In the genomic region with DNA sequence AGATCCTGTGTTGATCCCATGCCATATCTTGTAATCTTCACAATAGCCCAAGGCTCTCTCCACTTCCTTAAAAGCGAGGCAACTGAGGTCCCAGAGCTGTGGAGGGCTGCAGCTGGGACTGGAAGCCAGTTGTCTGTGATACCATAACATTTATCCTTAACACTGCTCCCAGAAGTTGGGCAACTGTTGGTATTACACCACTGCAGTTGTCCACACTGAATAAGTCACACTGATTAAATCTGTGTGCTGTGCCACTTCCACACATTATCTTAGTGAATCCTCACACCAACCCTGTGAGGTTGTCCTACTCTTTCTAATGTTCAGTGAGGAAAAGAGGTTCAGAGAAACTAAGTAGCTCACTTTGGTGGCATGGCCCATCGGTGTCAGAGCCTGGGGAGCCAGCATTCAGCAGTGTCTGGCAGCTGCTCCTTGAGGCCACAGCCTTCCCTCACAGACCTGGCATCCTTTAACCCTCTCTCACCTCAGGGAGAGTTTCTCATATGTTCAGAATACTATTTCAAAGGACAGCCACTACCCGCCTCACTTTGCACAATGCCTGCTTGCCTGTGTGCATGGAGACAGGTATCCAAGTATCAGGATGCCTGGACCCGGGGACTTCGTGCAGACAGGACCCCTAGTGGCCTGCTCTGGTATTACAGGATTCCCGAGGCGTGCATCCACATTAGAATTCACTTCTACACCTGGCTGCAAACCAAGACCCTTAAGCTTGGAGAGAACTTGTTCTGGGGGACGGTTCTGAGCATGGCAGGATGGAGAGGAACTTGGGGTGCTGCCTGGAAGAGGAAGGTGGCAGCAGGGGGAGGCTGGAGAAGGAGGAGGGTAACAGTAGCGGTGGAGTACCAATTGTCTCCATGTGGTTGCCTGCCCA, we compare ENCODE assay signal across 8 cellular contexts.
DNase-seq lines count a peak whose midpoint lies in the region; ATAC-seq lines count a peak whose summit lies in the region.

No MANE protein-coding gene starts in this region.

- no peaks in the 10 kb centered on the region for H3K36me3 Mint-ChIP-seq in memory B cell

- peaks cover 2% of the 10 kb centered on the region for H3K4me1 Mint-ChIP-seq in memory B cell

- no peak overlapping the region for H3K4me3 Mint-ChIP-seq in memory B cell

- no peaks in the 10 kb centered on the region for H3K9me3 Mint-ChIP-seq in memory B cell

- DNase-seq in activated gamma-delta T cell treated with Interleukin-2 at 50 U/mL for 16 hours (peak; percentile 40), activated gamma-delta T cell (lab: John Stamatoyannopoulos, UW) (no peak), NCI-H146 (lab: John Stamatoyannopoulos, UW) (peak; percentile 47), ecto neural progenitor cell (ENCODE audit: low spot score) (peak; percentile 79), memory B cell (ENCODE audit: low spot score in 2 of 2) (peak; percentile 33 to 52)
- peak; percentile 18 to 37 for DNase-seq in activated CD4-positive, alpha-beta T cell treated with anti-CD3 and anti-CD28 coated beads for 4 hours
- DNase-seq in stimulated activated CD8-positive, alpha-beta memory T cell treated with anti-CD3 and anti-CD28 coated beads, Interleukin-4, amount 100 ng/mL, for 48 hours = peak; percentile 76

- no peak overlapping the region for H3K27ac Mint-ChIP-seq in memory B cell

- no peak for ATAC-seq in memory B cell (ENCODE audit: low read depth)
- no peak for ATAC-seq in HG02610 (IDR thresholded peaks at IDR 0.05; ENCODE audit: unreplicated experiment)

- peaks cover 12% of the 10 kb centered on the region for H3K27me3 Mint-ChIP-seq in memory B cell
